33 cellular contexts compared by ENCODE assay signal in genomic region chr18:44750774-44751173, GRCh38.
"Had no signal": no experiment of that assay in that cellular context is flagged by ENCODE, and none has a peak within 500 bp of the region (broad histone marks: within the 10 kb centered on the region; RNA-seq: fewer than 3 reads in every experiment).

No MANE protein-coding gene starts in this region.

- H3K36me3 Mint-ChIP-seq: WTC11 had no signal

- H3K27me3 Mint-ChIP-seq: brain had no signal

- H3K4me1 ChIP-seq: colonic mucosa, neural progenitor cell had no signal

- H2AFZ ChIP-seq: neural progenitor cell, parathyroid adenoma had no signal

- H3K9me3 ChIP-seq: ascending aorta, colonic mucosa, gastrocnemius medialis, psoas muscle, sigmoid colon, tibial nerve had no signal

- H3K36me3 ChIP-seq: ascending aorta, cardiac muscle cell, colonic mucosa, gastrocnemius medialis, neural progenitor cell, sigmoid colon, tibial nerve had no signal

- H3K4me3 Mint-ChIP-seq: activated CD8-positive, alpha-beta T cell treated with anti-CD3 and anti-CD28 coated beads for 36 hours; activated naive CD8-positive, alpha-beta T cell; activated T-cell treated with anti-CD3 and anti-CD28 coated beads, Interleukin-2, amount 50 U/mL, for 72 hours; brain; naive thymus-derived CD4-positive, alpha-beta T cell; neural progenitor cell; WTC11 had no signal

- H3K4me3 ChIP-seq: ascending aorta, cardiac muscle cell, colonic mucosa, dorsolateral prefrontal cortex, gastrocnemius medialis, neural progenitor cell, psoas muscle, sigmoid colon, tibial nerve had no signal

- H3K9ac ChIP-seq: neural progenitor cell, parathyroid adenoma had no signal

- H3K9me3 Mint-ChIP-seq: activated CD8-positive, alpha-beta T cell treated with anti-CD3 and anti-CD28 coated beads for 36 hours; WTC11 had no signal

- H3K4me2 ChIP-seq: neural progenitor cell had no signal

- H3K27ac ChIP-seq: ascending aorta, cardiac muscle cell, colonic mucosa, dorsolateral prefrontal cortex, gastrocnemius medialis, neural progenitor cell, parathyroid adenoma, psoas muscle, sigmoid colon, tibial nerve had no signal

- ATAC-seq: activated CD8-positive, alpha-beta T cell treated with anti-CD3 and anti-CD28 coated beads for 36 hours; gastrocnemius medialis; left cardiac atrium; left ventricle myocardium superior; naive thymus-derived CD4-positive, alpha-beta T cell; psoas muscle; WTC11 had no signal

- H3K27ac Mint-ChIP-seq: activated CD8-positive, alpha-beta T cell treated with anti-CD3 and anti-CD28 coated beads for 36 hours; activated naive CD8-positive, alpha-beta T cell; activated T-cell treated with anti-CD3 and anti-CD28 coated beads, Interleukin-2, amount 50 U/mL, for 72 hours; naive thymus-derived CD4-positive, alpha-beta T cell; neural progenitor cell; WTC11 had no signal

- DNase-seq: activated CD4-positive, alpha-beta T cell treated with anti-CD3 and anti-CD28 coated beads, Interleukin-2, amount 50 U/mL, for 1 hour; activated CD8-positive, alpha-beta T cell treated with anti-CD3 and anti-CD28 coated beads for 36 hours; activated effector memory CD4-positive, alpha-beta T cell treated with Interleukin-2 at 50 U/mL for 16 hours; activated naive CD4-positive, alpha-beta T cell treated with Interleukin-2 at 50 U/mL for 16 hours; activated T-cell treated with anti-CD3 and anti-CD28 coated beads for 4 hours; activated T-cell treated with anti-CD3 and anti-CD28 coated beads, Interleukin-2, amount 50 U/mL, for 72 hours; cerebellar nuclear complex; colonic mucosa; dorsolateral prefrontal cortex; effector memory CD4-positive, alpha-beta T cell; erythroblast; gastrocnemius medialis; glutamatergic neuron; left cardiac atrium; left ventricle myocardium superior; naive thymus-derived CD4-positive, alpha-beta T cell; occipital lobe; psoas muscle; sigmoid colon; small intestine; stimulated activated CD4-positive, alpha-beta T cell treated with anti-CD3 and anti-CD28 coated beads, Interleukin-1b, Interleukin-23, amount 100 ng/mL, for 48 hours; stimulated activated CD4-positive, alpha-beta T cell treated with anti-CD3 and anti-CD28 coated beads, Interleukin-4, amount 100 ng/mL, for 4 hours; stimulated activated CD8-positive, alpha-beta memory T cell treated with anti-CD3 and anti-CD28 coated beads, Interleukin-4, amount 100 ng/mL, for 48 hours; stimulated activated naive CD4-positive, alpha-beta T cell treated with Interleukin-2 at 50 U/mL for 16 hours; T-helper 2 cell had no signal

- H3K27me3 ChIP-seq: ascending aorta, cardiac muscle cell, colonic mucosa, dorsolateral prefrontal cortex, gastrocnemius medialis, neural progenitor cell, sigmoid colon, tibial nerve had no signal
